In genomic region chr20:37846573-37846972, GRCh38 we compare ENCODE assay signal across 18 cellular contexts. TPM values are rescaled to one million over a fixed set of nuclear protein-coding genes. Genes with fewer than 3 reads are reported as not detected.
A peak's percentile ranks its signal among the peaks of the same experiment; 100 is the strongest.
DNase-seq lines count a peak whose midpoint lies in the region; ATAC-seq and TF ChIP-seq lines count a peak whose summit lies in the region.
"Had no signal": no experiment of that assay in that cellular context is flagged by ENCODE, and none has a peak within 500 bp of the region (broad histone marks: within the 10 kb centered on the region; RNA-seq: fewer than 3 reads in every experiment).

No MANE protein-coding gene starts in this region.

- CTCF ChIA-PET in Caco-2 (lab: Charles Lee), result no interaction called here

- no peaks in the 10 kb centered on the region for H3K9me3 Mint-ChIP-seq in Caco-2 (ENCODE audit: unreplicated experiment)
- H3K9me3 Mint-ChIP-seq: activated naive CD4-positive, alpha-beta T cell treated with anti-CD3 and anti-CD28 coated beads for 36 hours had no signal

- intact Hi-C loops in Caco-2 (cut with micrococcal nuclease; ENCODE audit: unreplicated experiment), result no loop called here

- H3K9me3 ChIP-seq in Caco-2, result no peaks in the 10 kb centered on the region
- H3K9me3 ChIP-seq in iPS-20b (ENCODE audit: insufficient read depth, low read depth, low read length), result no peaks in the 10 kb centered on the region
- H3K9me3 ChIP-seq in effector memory CD4-positive, alpha-beta T cell (ENCODE audit: control insufficient read depth, low read length), result no peaks in the 10 kb centered on the region
- H3K9me3 ChIP-seq: breast epithelium, testis had no signal

- H3K27me3 ChIP-seq in Caco-2 (replicated peaks; ENCODE audit: control insufficient read depth, insufficient read depth, low read length), result no peaks in the 10 kb centered on the region
- H3K27me3 ChIP-seq in iPS-20b (ENCODE audit: insufficient read depth, low read length), result no peaks in the 10 kb centered on the region
- H3K27me3 ChIP-seq in effector memory CD4-positive, alpha-beta T cell (replicated peaks; ENCODE audit: control insufficient read depth, insufficient read depth, low read length, poor library complexity, severe bottlenecking), result no peaks in the 10 kb centered on the region
- H3K27me3 ChIP-seq: breast epithelium, foreskin keratinocyte, testis had no signal

- peak overlapping the region; percentile 31; the same call in 1 of the 2 replicates for H3K9ac ChIP-seq in iPS-20b (ENCODE audit: low read depth, low read length)

- peaks cover 25% of the 10 kb centered on the region for H3K36me3 Mint-ChIP-seq in Caco-2 (ENCODE audit: insufficient read depth, unreplicated experiment)

- H3K27ac Mint-ChIP-seq in Caco-2 (ENCODE audit: unreplicated experiment), result peak overlapping the region; percentile 8
- H3K27ac Mint-ChIP-seq: activated naive CD4-positive, alpha-beta T cell treated with anti-CD3 and anti-CD28 coated beads for 36 hours had no signal

- POLR2A ChIA-PET in Caco-2 (lab: Charles Lee), result no interaction called here

- no peak overlapping the region for H3K4me3 Mint-ChIP-seq in Caco-2 (ENCODE audit: unreplicated experiment)
- H3K4me3 Mint-ChIP-seq: activated naive CD4-positive, alpha-beta T cell treated with anti-CD3 and anti-CD28 coated beads for 36 hours had no signal

- no peak for TF ChIP-seq CTCF in Caco-2 (IDR thresholded peaks at IDR 0.05; ENCODE audit: insufficient read depth in 1 of 2, low read depth in 1 of 2, low read length in 1 of 2, severe bottlenecking in 1 of 2, unreplicated experiment in 1 of 2)

- H3K4me3 ChIP-seq in Caco-2 (ENCODE audit: low read depth, low read length), result no peak overlapping the region
- H3K4me3 ChIP-seq in iPS-20b (ENCODE audit: low read length), result no peak overlapping the region
- no peak overlapping the region for H3K4me3 ChIP-seq in effector memory CD4-positive, alpha-beta T cell (ENCODE audit: insufficient read depth, low read depth, low read length, poor library complexity, severe bottlenecking)
- H3K4me3 ChIP-seq: breast epithelium, SK-N-MC, testis had no signal

- BruUV-seq in Caco-2 (replicated peaks; lab: Mats Ljungman, UMichigan), result no TSS peak

- H3K4me1 ChIP-seq in Caco-2, result peaks cover 16% of the 10 kb centered on the region
- peaks cover 15% of the 10 kb centered on the region; the same call in 1 of the 2 replicates for H3K4me1 ChIP-seq in iPS-20b (ENCODE audit: insufficient read depth, low read length)
- H3K4me1 ChIP-seq in effector memory CD4-positive, alpha-beta T cell (ENCODE audit: control insufficient read depth, insufficient read depth, low read length, poor library complexity, severe bottlenecking), result no peaks in the 10 kb centered on the region
- H3K4me1 ChIP-seq: breast epithelium, foreskin keratinocyte, testis had no signal

- DNase-seq in Caco-2 (no peak), NCI-H1105 treated with DMSO at 0.1 percent for 48 hours (lab: John Stamatoyannopoulos, UW) (peak; percentile 96), NCI-H69 (lab: John Stamatoyannopoulos, UW) (peak; percentile 93), ACHN (no peak), NCI-H1694 treated with DMSO at 0.1 percent for 48 hours (lab: John Stamatoyannopoulos, UW) (no peak)
- no peak for DNase-seq in effector memory CD4-positive, alpha-beta T cell
- DNase-seq: activated naive CD4-positive, alpha-beta T cell treated with anti-CD3 and anti-CD28 coated beads for 36 hours; AML-193; DMS 273 treated with DMSO at 0.1 percent for 48 hours; foreskin keratinocyte; testis had no signal

- no peak overlapping the region for H3K27ac ChIP-seq in iPS-20b (ENCODE audit: low read length)
- no peak overlapping the region for H3K27ac ChIP-seq in effector memory CD4-positive, alpha-beta T cell (ENCODE audit: insufficient read depth, low read length, poor library complexity, severe bottlenecking)
- H3K27ac ChIP-seq: breast epithelium, foreskin keratinocyte, HL-60, SK-N-MC, testis had no signal

- H3K27me3 Mint-ChIP-seq in Caco-2 (ENCODE audit: insufficient read depth, unreplicated experiment), result no peaks in the 10 kb centered on the region

- peaks cover 16% of the 10 kb centered on the region for H3K4me1 Mint-ChIP-seq in Caco-2 (ENCODE audit: low read depth, unreplicated experiment)

- ATAC-seq in GM21529 (IDR thresholded peaks at IDR 0.05; ENCODE audit: unreplicated experiment), result no peak
- ATAC-seq: foreskin keratinocyte, HCT116 had no signal

- in situ Hi-C loops in ACHN (cut with HindIII; ENCODE audit: low pct_ligation_motif_present, low pct_unique_long_range_greater_than_20kb, low sequenced_read_pairs), result no loop called here

- peaks cover 8% of the 10 kb centered on the region for H3K36me3 ChIP-seq in Caco-2 (ENCODE audit: control insufficient read depth, insufficient read depth, low read length)
- peaks cover 3% of the 10 kb centered on the region; the same call in 1 of the 2 replicates for H3K36me3 ChIP-seq in iPS-20b (ENCODE audit: insufficient read depth, low read depth, low read length)
- H3K36me3 ChIP-seq in effector memory CD4-positive, alpha-beta T cell (ENCODE audit: control insufficient read depth, insufficient read depth, low read length), result peaks cover 26% of the 10 kb centered on the region
- H3K36me3 ChIP-seq: breast epithelium had no signal

RNA-seq across cellular contexts. Expression of gene VSTM2L, which starts 56.4 kb away (rescaled TPM):
- total RNA-seq in Caco-2 (2022), result 0.16 TPM in 1 of 2 replicates, not detected in the other
- total RNA-seq: activated CD8-positive, alpha-beta memory T cell treated with anti-CD3 and anti-CD28 coated beads for 36 hours; activated naive CD4-positive, alpha-beta T cell treated with anti-CD3 and anti-CD28 coated beads for 36 hours had no signal

Comparison
In these comparisons a context has a peak if more than half of its experiments do, and no peak if none do; other contexts are left out.
1. DNase-seq: peak in NCI-H1105 treated with DMSO at 0.1 percent for 48 hours (single experiment) and NCI-H69 (single experiment); none in Caco-2 (0 of 2), effector memory CD4-positive, alpha-beta T cell (0 of 3), ACHN (single experiment) and NCI-H1694 treated with DMSO at 0.1 percent for 48 hours (single experiment).